In genomic region chr7:148794476-148794875, GRCh38 we compare ENCODE assay signal across 21 cellular contexts.
DNase-seq lines count a peak whose midpoint lies in the region; ATAC-seq, FAIRE-seq and TF ChIP-seq lines count a peak whose summit lies in the region.
"Had no signal": no experiment of that assay in that cellular context is flagged by ENCODE, and none has a peak within 500 bp of the region (broad histone marks: within the 10 kb centered on the region; RNA-seq: fewer than 3 reads in every experiment).

No MANE protein-coding gene starts in this region.

- H3K4me1 Mint-ChIP-seq in astrocyte (ENCODE audit: low read depth, unreplicated experiment) (no peaks in the 10 kb centered on the region), memory B cell (no peaks in the 10 kb centered on the region)
- H3K4me1 Mint-ChIP-seq: B cell had no signal

- H3K27me3 ChIP-seq in HepG2 (ENCODE audit: control insufficient read depth in 1 of 2, insufficient read depth in 2 of 2, low read length in 2 of 2) (no peaks in the 10 kb centered on the region), right lobe of liver (no peaks in the 10 kb centered on the region), astrocyte (ENCODE audit: insufficient read depth, low read length) (no peaks in the 10 kb centered on the region)
- H3K27me3 ChIP-seq: BLaER1 had no signal

- TF ChIP-seq EP300 in HepG2 (IDR thresholded peaks at IDR 0.05; ENCODE audit: low read depth in 2 of 2, low read length in 2 of 2), result no peak
- TF ChIP-seq EP300 in HepG2 (CRISPR knock-in tag; IDR thresholded peaks at IDR 0.05; ENCODE audit: borderline replicate concordance), result no peak

- H3K9ac ChIP-seq in HepG2 (ENCODE audit: insufficient read depth, low read depth, low read length), result no peak overlapping the region
- H3K9ac ChIP-seq in astrocyte (ENCODE audit: low read length), result no peak overlapping the region
- H3K9ac ChIP-seq: BLaER1, GM23248 had no signal

- TF ChIP-seq CTCF in HepG2 (CRISPR knock-in tag; IDR thresholded peaks at IDR 0.05), result no peak
- no peak for TF ChIP-seq CTCF in right lobe of liver (IDR thresholded peaks at IDR 0.05)
- no peak for TF ChIP-seq CTCF in HEK293 (tag by site-specific recombination; IDR thresholded peaks at IDR 0.05)
- no peak for TF ChIP-seq CTCF in astrocyte (IDR thresholded peaks at IDR 0.05; ENCODE audit: insufficient read depth, low read depth, low read length)

- H3K4me3 Mint-ChIP-seq in astrocyte (ENCODE audit: unreplicated experiment) (no peak overlapping the region), memory B cell (no peak overlapping the region)
- H3K4me3 Mint-ChIP-seq: B cell; CD4-positive, CD25-positive, alpha-beta regulatory T cell; CD8-positive, alpha-beta T cell had no signal

- H3K4me3 ChIP-seq in HepG2 (replicated peaks in 1 of 3; ENCODE audit: insufficient read depth in 1 of 3, low read depth in 2 of 3, low read length in 3 of 3) (no peak overlapping the region), right lobe of liver (no peak overlapping the region), HEK293 (ENCODE audit: low read depth, low read length) (no peak overlapping the region), astrocyte (ENCODE audit: insufficient read depth, low read depth, low read length) (no peak overlapping the region)
- H3K4me3 ChIP-seq: BLaER1, GM23248 had no signal

- H2AFZ ChIP-seq in HepG2 (ENCODE audit: low read length) (no peak overlapping the region), astrocyte (ENCODE audit: low read depth, low read length) (no peak overlapping the region)
- H2AFZ ChIP-seq: GM23248 had no signal

- no peak for TF ChIP-seq RAD21 in HepG2 (CRISPR knock-in tag; IDR thresholded peaks at IDR 0.05)

- H3K4me1 ChIP-seq in HepG2 (ENCODE audit: insufficient read depth, low read length), result no peaks in the 10 kb centered on the region
- H3K4me1 ChIP-seq in right lobe of liver, result no peaks in the 10 kb centered on the region
- H3K4me1 ChIP-seq in HEK293 (ENCODE audit: control insufficient read depth, insufficient read depth, low read length), result no peaks in the 10 kb centered on the region
- no peaks in the 10 kb centered on the region for H3K4me1 ChIP-seq in astrocyte (ENCODE audit: insufficient read depth, low read length)
- H3K4me1 ChIP-seq: BLaER1, Caco-2 had no signal

- H3K36me3 ChIP-seq in HepG2 (replicated peaks in 1 of 2; ENCODE audit: control insufficient read depth in 1 of 2, insufficient read depth in 2 of 2, low read length in 2 of 2), result peaks cover 20 to 81% of the 10 kb centered on the region in 2 experiments
- peaks cover 0 to 92% (median 30%) of the 10 kb centered on the region in 4 donors for H3K36me3 ChIP-seq in right lobe of liver
- H3K36me3 ChIP-seq in HEK293 (ENCODE audit: control insufficient read depth in 2 of 2, insufficient read depth in 1 of 2, low read length in 2 of 2), result peaks cover 18 to 94% of the 10 kb centered on the region in 2 experiments
- peaks cover 47% of the 10 kb centered on the region for H3K36me3 ChIP-seq in astrocyte (ENCODE audit: insufficient read depth, low read length)

- H3K4me2 ChIP-seq in HepG2 (ENCODE audit: low read depth, low read length), result no peak overlapping the region
- H3K4me2 ChIP-seq in astrocyte (ENCODE audit: low read length), result no peak overlapping the region
- H3K4me2 ChIP-seq: BLaER1 had no signal

- intact Hi-C loops in HepG2 (cut with micrococcal nuclease; ENCODE audit: unreplicated experiment), result loop anchor here (5.0 kb wide), 1 partner anchor 168 kb away; no protein-coding TSS in a partner anchor
- intact Hi-C loops in right lobe of liver (cut with DNase I), result no loop called here

- H3K27ac ChIP-seq in HepG2 (ENCODE audit: extremely low read length, insufficient read depth, low read length) (no peak overlapping the region), right lobe of liver (no peak overlapping the region), HEK293 (ENCODE audit: extremely low read depth, low read depth, low read length) (no peak overlapping the region), astrocyte (ENCODE audit: low read depth, low read length) (no peak overlapping the region)
- H3K27ac ChIP-seq: BLaER1, C4-2B, GM23248 had no signal

- H3K27ac Mint-ChIP-seq in astrocyte (ENCODE audit: unreplicated experiment), result no peak overlapping the region
- H3K27ac Mint-ChIP-seq in memory B cell, result peak overlapping the region; percentile 28
- H3K27ac Mint-ChIP-seq: B cell; CD8-positive, alpha-beta T cell had no signal

- CTCF ChIA-PET in HepG2 (lab: Yijun Ruan, JAX; ENCODE audit: low intra/inter-chr PET ratio, low total read pairs), result no interaction called here
- CTCF ChIA-PET in HEK293 (lab: Yijun Ruan, JAX), result no interaction called here

- no peaks in the 10 kb centered on the region for H4K20me1 ChIP-seq in HepG2 (ENCODE audit: insufficient read depth, low read length)
- H4K20me1 ChIP-seq in astrocyte (ENCODE audit: insufficient read depth, low read length), result no peaks in the 10 kb centered on the region

- no peaks in the 10 kb centered on the region for H3K9me3 ChIP-seq in HepG2 (ENCODE audit: low read length)
- no peaks in the 10 kb centered on the region for H3K9me3 ChIP-seq in right lobe of liver
- no peaks in the 10 kb centered on the region for H3K9me3 ChIP-seq in HEK293 (ENCODE audit: control insufficient read depth, insufficient read depth, low read depth, low read length)
- peaks cover 2% of the 10 kb centered on the region for H3K9me3 ChIP-seq in astrocyte (ENCODE audit: insufficient read depth, low read depth, low read length)
- H3K9me3 ChIP-seq: BLaER1 had no signal

- ATAC-seq in HepG2 (no peak), right lobe of liver (no peak), memory B cell (ENCODE audit: low read depth) (no peak)
- ATAC-seq: CD8-positive, alpha-beta T cell had no signal

- POLR2A ChIA-PET in HepG2 (lab: Yijun Ruan, JAX) (no interaction called here), HEK293 (lab: Yijun Ruan, JAX) (no interaction called here)

- 99% methylated on average over 3 of the region's 3 CpGs for WGBS in HepG2 (ENCODE audit: low lambda C conversion rate)
- 100% methylated on average over 3 of the region's 3 CpGs for WGBS in right lobe of liver (ENCODE audit: insufficient coverage, low coverage, low lambda C conversion rate, missing lambda C conversion rate)

- FAIRE-seq in HepG2 (lab: Jason Lieb, UNC), result no peak
- FAIRE-seq in astrocyte (lab: Jason Lieb, UNC), result peak; percentile 9
- FAIRE-seq: G401.6, GM12892, H1 had no signal

- BruUV-seq in HepG2 (replicated peaks; lab: Mats Ljungman, UMichigan), result no TSS peak

- H3K36me3 Mint-ChIP-seq in astrocyte (ENCODE audit: low read depth, unreplicated experiment) (peaks cover 14% of the 10 kb centered on the region), memory B cell (peaks cover 57% of the 10 kb centered on the region)

- DNase-seq in HepG2 (ENCODE audit: low spot score) (no peak), right lobe of liver (no peak), astrocyte (ENCODE audit: low read depth) (no peak), memory B cell (ENCODE audit: low spot score in 2 of 2) (no peak), SKM-1 treated with dmso at 0.1 percent for 144 hours (lab: John Stamatoyannopoulos, UW; ENCODE audit: unreplicated experiment) (no peak), NCI-H1694 (lab: John Stamatoyannopoulos, UW) (no peak)
- DNase-seq: Caco-2; CD4-positive, CD25-positive, alpha-beta regulatory T cell; CD8-positive, alpha-beta T cell; DMS153; DND-41; GM23248; H7; HCEC 1CT had no signal

- H3K27me3 Mint-ChIP-seq in astrocyte (ENCODE audit: low read depth, unreplicated experiment) (no peaks in the 10 kb centered on the region), memory B cell (no peaks in the 10 kb centered on the region)
- H3K27me3 Mint-ChIP-seq: B cell; CD4-positive, CD25-positive, alpha-beta regulatory T cell had no signal

- H3K9me3 Mint-ChIP-seq in astrocyte (ENCODE audit: unreplicated experiment) (no peaks in the 10 kb centered on the region), memory B cell (no peaks in the 10 kb centered on the region)
- H3K9me3 Mint-ChIP-seq: CD4-positive, CD25-positive, alpha-beta regulatory T cell; CD8-positive, alpha-beta T cell had no signal

- no peak for TF ChIP-seq POLR2A in HepG2 (IDR thresholded peaks at IDR 0.05; ENCODE audit: insufficient read depth in 1 of 2, low read depth in 2 of 2, low read length in 2 of 2)
- no peak for TF ChIP-seq POLR2A in right lobe of liver (IDR thresholded peaks at IDR 0.05)

- H3K79me2 ChIP-seq in HepG2 (ENCODE audit: insufficient read depth, low read length) (no peaks in the 10 kb centered on the region), astrocyte (ENCODE audit: insufficient read depth, low read length) (no peaks in the 10 kb centered on the region)

- in situ Hi-C loops in HepG2 (cut with HindIII; ENCODE audit: extremely low pct_ligation_motif_present, low pct_unique_long_range_greater_than_20kb), result no loop called here

TF ChIP-seq in HepG2, 621 proteins besides CTCF, POLR2A, EP300 and RAD21 (continues in another document):
- TF ChIP-seq ZMAT3 (CRISPR knock-in tag; conservative IDR thresholded peaks at IDR 0.05), result no peak
- no peak for TF ChIP-seq NFYB (CRISPR knock-in tag; IDR thresholded peaks at IDR 0.05)
- TF ChIP-seq ZMYM4 (CRISPR knock-in tag; IDR thresholded peaks at IDR 0.05), result no peak
- TF ChIP-seq ZNF232 (CRISPR knock-in tag; IDR thresholded peaks at IDR 0.05; ENCODE audit: borderline replicate concordance), result no peak
- TF ChIP-seq SP5 (CRISPR knock-in tag; IDR thresholded peaks at IDR 0.05; ENCODE audit: borderline replicate concordance, low read depth), result no peak
- TF ChIP-seq ZFP90 (CRISPR knock-in tag; IDR thresholded peaks at IDR 0.05; ENCODE audit: borderline replicate concordance), result no peak
- peak; percentile 85 to 88 for TF ChIP-seq MAFK (conservative IDR thresholded peaks at IDR 0.05 in 1 of 2, IDR thresholded peaks at IDR 0.05 in 1 of 2; ENCODE audit: low read length in 2 of 2)

TF ChIP-seq in HEK293, 187 proteins besides CTCF, POLR2A, EP300 and RAD21:
- TF ChIP-seq ZNF488 (tag by site-specific recombination; IDR thresholded peaks at IDR 0.05) (no peak), ZNF248 (tag by site-specific recombination; IDR thresholded peaks at IDR 0.05) (peak; percentile 94)
